Comparison of ENCODE assay signal across 10 cellular contexts in genomic region chr5:66882592-66883227, GRCh38.
DNase-seq lines count a peak whose midpoint lies in the region; ATAC-seq and TF ChIP-seq lines count a peak whose summit lies in the region.
"Had no signal": no experiment of that assay in that cellular context is flagged by ENCODE, and none has a peak within 500 bp of the region (broad histone marks: within the 10 kb centered on the region; RNA-seq: fewer than 3 reads in every experiment).

No MANE protein-coding gene starts in this region.

- H3K27ac ChIP-seq in heart left ventricle (peak overlapping the region in 10 of 12 donors; percentile 7 to 67 (median 46)), RWPE2 (ENCODE audit: poor library complexity, severe bottlenecking) (peak overlapping the region; percentile 87), right atrium auricular region (peak overlapping the region; percentile 41 to 63)

- TF ChIP-seq CTCF in heart left ventricle (IDR thresholded peaks at IDR 0.05) (no peak), RWPE2 (IDR thresholded peaks at IDR 0.05; ENCODE audit: poor library complexity, severe bottlenecking) (no peak), right atrium auricular region (IDR thresholded peaks at IDR 0.05) (no peak)

- no peak overlapping the region for H3K4me3 ChIP-seq in heart left ventricle
- H3K4me3 ChIP-seq in RWPE2 (ENCODE audit: severe bottlenecking), result no peak overlapping the region
- H3K4me3 ChIP-seq in right atrium auricular region, result no peak overlapping the region

- H3K4me1 ChIP-seq in heart left ventricle (peaks cover 3 to 26% (median 20%) of the 10 kb centered on the region in 12 donors), RWPE2 (ENCODE audit: insufficient read depth, poor library complexity, severe bottlenecking) (peaks cover 34% of the 10 kb centered on the region), right atrium auricular region (peaks cover 0 to 23% of the 10 kb centered on the region in 2 donors)

- TF ChIP-seq POLR2A in heart left ventricle (IDR thresholded peaks at IDR 0.05), result no peak

- H3K36me3 ChIP-seq in heart left ventricle, result no peaks in the 10 kb centered on the region
- no peaks in the 10 kb centered on the region for H3K36me3 ChIP-seq in RWPE2 (ENCODE audit: low read depth)
- H3K36me3 ChIP-seq in right atrium auricular region, result no peaks in the 10 kb centered on the region

- WGBS in heart left ventricle, 4 donors, result 41 to 59% (median 49%) methylated on average over 3 of the region's 3 CpGs

- no peak for DNase-seq in heart left ventricle
- DNase-seq in Right ventricle myocardium inferior (ENCODE audit: missing footprints), result no peak
- no peak for DNase-seq in RWPE2 (ENCODE audit: low spot score)
- no peak for DNase-seq in right atrium auricular region (ENCODE audit: low spot score)
- no peak for DNase-seq in stimulated activated CD4-positive, alpha-beta T cell treated with anti-CD3 and anti-CD28 coated beads, Interleukin-2, amount 100 ng/mL, for 48 hours
- DNase-seq in NCI-H187 treated with DMSO at 0.1 percent for 48 hours (lab: John Stamatoyannopoulos, UW), result no peak
- DNase-seq: AML-193, NCI-H1436 had no signal

- no peaks in the 10 kb centered on the region for H3K27me3 ChIP-seq in heart left ventricle
- H3K27me3 ChIP-seq in RWPE2 (ENCODE audit: insufficient read depth, poor library complexity, severe bottlenecking), result no peaks in the 10 kb centered on the region
- no peaks in the 10 kb centered on the region for H3K27me3 ChIP-seq in right atrium auricular region

- intact Hi-C loops in heart left ventricle (cut with DNase I), result no loop called here
- intact Hi-C loops in Right ventricle myocardium inferior (cut with DNase I), result no loop called here

- peaks cover 0 to 5% (median 0%) of the 10 kb centered on the region in 12 donors for H3K9me3 ChIP-seq in heart left ventricle
- H3K9me3 ChIP-seq in RWPE2 (ENCODE audit: severe bottlenecking), result no peaks in the 10 kb centered on the region
- H3K9me3 ChIP-seq in right atrium auricular region, result no peaks in the 10 kb centered on the region

- ATAC-seq in heart left ventricle, result peak; percentile 44 to 82 (median 68)
- ATAC-seq in Right ventricle myocardium inferior, result no peak
- ATAC-seq in RWPE2 (ENCODE audit: low read depth), result peak; percentile 91
- no peak for ATAC-seq in GM18861 (IDR thresholded peaks at IDR 0.05; ENCODE audit: unreplicated experiment)
- no peak for ATAC-seq in HG02763 (IDR thresholded peaks at IDR 0.05; ENCODE audit: unreplicated experiment)

Comparison
In these comparisons a context has a peak if more than half of its experiments do, and no peak if none do; other contexts are left out.
1. ATAC-seq: peak in heart left ventricle (4 of 4) and RWPE2 (single experiment); none in Right ventricle myocardium inferior (single experiment), GM18861 (single experiment) and HG02763 (single experiment).
2. Peak in every context shown above with its lines, with median percentiles within 50 percentile points of each other: H3K27ac ChIP-seq.